In the genomic region with DNA sequence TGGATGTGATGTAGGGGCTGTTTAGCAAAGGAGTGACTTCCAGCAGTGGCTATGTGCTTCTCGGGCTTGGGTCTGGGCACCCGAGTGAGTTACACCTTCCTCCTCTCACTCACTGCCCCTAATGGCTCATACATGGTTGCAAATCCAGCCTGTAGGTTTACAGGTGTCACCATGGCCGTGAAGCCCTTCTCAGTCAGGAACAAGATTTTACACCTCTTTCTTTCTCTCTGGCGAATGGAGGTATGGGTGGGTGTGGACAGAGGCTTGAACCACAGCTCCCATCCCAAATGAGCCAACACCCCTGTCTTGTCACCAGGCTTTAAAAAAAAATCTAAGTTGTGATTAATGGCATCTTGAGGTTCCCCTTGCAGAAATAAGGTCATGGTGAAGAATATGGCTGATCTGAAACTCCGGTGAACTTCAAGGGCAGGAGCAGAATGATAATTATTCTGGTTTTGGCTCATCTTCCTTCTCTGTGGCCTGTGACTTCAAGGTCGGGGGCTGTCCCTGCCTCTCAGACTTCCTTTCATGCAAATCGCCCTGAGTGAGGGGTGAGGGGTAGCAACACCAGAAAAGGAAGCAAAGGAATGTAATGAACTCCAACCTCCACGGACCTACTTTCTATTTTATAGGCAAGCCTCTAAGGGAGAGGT, we compare ENCODE assay signal across 9 cellular contexts.
DNase-seq lines count a peak whose midpoint lies in the region; ATAC-seq and TF ChIP-seq lines count a peak whose summit lies in the region.
"Had no signal": no experiment of that assay in that cellular context is flagged by ENCODE, and none has a peak within 500 bp of the region (broad histone marks: within the 10 kb centered on the region; RNA-seq: fewer than 3 reads in every experiment).

No MANE protein-coding gene starts in this region.

- TF ChIP-seq CTCF in left lung (IDR thresholded peaks at IDR 0.05), result no peak
- TF ChIP-seq CTCF in osteocyte (IDR thresholded peaks at IDR 0.05), result no peak

- no peaks in the 10 kb centered on the region for H3K9me3 Mint-ChIP-seq in activated CD4-positive, alpha-beta memory T cell treated with anti-CD3 and anti-CD28 coated beads for 36 hours
- peaks cover 5% of the 10 kb centered on the region for H3K9me3 Mint-ChIP-seq in osteocyte (ENCODE audit: unreplicated experiment)

- POLR2A ChIA-PET in activated CD4-positive, alpha-beta memory T cell treated with anti-CD3 and anti-CD28 coated beads for 36 hours (lab: Charles Lee), result interaction anchor here (0.8 to 6.1 kb wide), 15 partner anchors 10 to 496 kb away, joined by 3 to 68 read pairs (median 7); a partner anchor contains a TSS

- no peaks in the 10 kb centered on the region for H3K36me3 ChIP-seq in left lung

- H3K27ac ChIP-seq in left lung, result no peak overlapping the region
- H3K27ac ChIP-seq: HL-60 had no signal

- H3K27me3 Mint-ChIP-seq in activated CD4-positive, alpha-beta memory T cell treated with anti-CD3 and anti-CD28 coated beads for 36 hours, result peaks cover 5% of the 10 kb centered on the region
- peaks cover 4% of the 10 kb centered on the region for H3K27me3 Mint-ChIP-seq in osteocyte (ENCODE audit: unreplicated experiment)

- H3K4me1 ChIP-seq in left lung, result no peaks in the 10 kb centered on the region

- CTCF ChIA-PET in activated CD4-positive, alpha-beta memory T cell treated with anti-CD3 and anti-CD28 coated beads for 36 hours (lab: Charles Lee), result interaction anchor here (0.6 to 2.7 kb wide), 13 partner anchors 10 to 498 kb away, joined by 3 to 22 read pairs (median 4); a partner anchor contains a TSS

- H3K4me3 ChIP-seq in left lung, result no peak overlapping the region

- peak; percentile 89 for DNase-seq in activated CD4-positive, alpha-beta memory T cell treated with anti-CD3 and anti-CD28 coated beads for 36 hours
- peak; percentile 58 to 63 for DNase-seq in stimulated activated CD4-positive, alpha-beta T cell treated with anti-CD3 and anti-CD28 coated beads, Interleukin-2, amount 100 ng/mL, for 48 hours
- DNase-seq in left lung (no peak), osteocyte (ENCODE audit: extremely low spot score, unreplicated experiment) (no peak), NCI-H748 (lab: John Stamatoyannopoulos, UW; ENCODE audit: unreplicated experiment) (no peak), NCI-H2196 (lab: John Stamatoyannopoulos, UW; ENCODE audit: unreplicated experiment) (no peak)

- H3K4me3 Mint-ChIP-seq in activated CD4-positive, alpha-beta memory T cell treated with anti-CD3 and anti-CD28 coated beads for 36 hours, result peak overlapping the region; percentile 60
- no peak overlapping the region for H3K4me3 Mint-ChIP-seq in osteocyte (ENCODE audit: unreplicated experiment)

- H3K27ac Mint-ChIP-seq in activated CD4-positive, alpha-beta memory T cell treated with anti-CD3 and anti-CD28 coated beads for 36 hours, result peak overlapping the region; percentile 98
- H3K27ac Mint-ChIP-seq in osteocyte (ENCODE audit: unreplicated experiment), result no peak overlapping the region

- H3K27me3 ChIP-seq in left lung, result no peaks in the 10 kb centered on the region

- H3K9me3 ChIP-seq in left lung, result no peaks in the 10 kb centered on the region

- ATAC-seq in GM19025 (IDR thresholded peaks at IDR 0.05; ENCODE audit: low read depth, unreplicated experiment) (peak; percentile 66), HG02970 (IDR thresholded peaks at IDR 0.05; ENCODE audit: low FRiP score, unreplicated experiment) (peak; percentile 84), left lung (no peak)

- peaks cover 2% of the 10 kb centered on the region for H3K36me3 Mint-ChIP-seq in activated CD4-positive, alpha-beta memory T cell treated with anti-CD3 and anti-CD28 coated beads for 36 hours
- H3K36me3 Mint-ChIP-seq in osteocyte (ENCODE audit: unreplicated experiment), result no peaks in the 10 kb centered on the region

- intact Hi-C loops in activated CD4-positive, alpha-beta memory T cell treated with anti-CD3 and anti-CD28 coated beads for 36 hours (cut with micrococcal nuclease), result loop anchor here (1.0 to 5.0 kb wide), 16 partner anchors 9 to 562 kb away; a partner anchor contains a TSS
- intact Hi-C loops in left lung (cut with DNase I), result no loop called here

- H3K4me1 Mint-ChIP-seq in activated CD4-positive, alpha-beta memory T cell treated with anti-CD3 and anti-CD28 coated beads for 36 hours (ENCODE audit: low read depth), result peaks cover 91% of the 10 kb centered on the region
- no peaks in the 10 kb centered on the region for H3K4me1 Mint-ChIP-seq in osteocyte (ENCODE audit: unreplicated experiment)

Comparison
In these comparisons a context has a peak if more than half of its experiments do, and no peak if none do; other contexts are left out.
1. DNase-seq: peak in activated CD4-positive, alpha-beta memory T cell treated with anti-CD3 and anti-CD28 coated beads for 36 hours (single experiment) and stimulated activated CD4-positive, alpha-beta T cell treated with anti-CD3 and anti-CD28 coated beads, Interleukin-2, amount 100 ng/mL, for 48 hours (2 of 2); none in left lung (0 of 2), osteocyte (single experiment), NCI-H748 (single experiment) and NCI-H2196 (single experiment).